In genomic region chrX:40205471-40205870, GRCh38 we compare ENCODE assay signal across 25 cellular contexts.
DNase-seq lines count a peak whose midpoint lies in the region; ATAC-seq, FAIRE-seq and TF ChIP-seq lines count a peak whose summit lies in the region.
"Had no signal": no experiment of that assay in that cellular context is flagged by ENCODE, and none has a peak within 500 bp of the region (broad histone marks: within the 10 kb centered on the region; RNA-seq: fewer than 3 reads in every experiment).

No MANE protein-coding gene starts in this region.

- H2BK20ac ChIP-seq in IMR-90 (ENCODE audit: low read depth, low read length) = no peak overlapping the region

- peak overlapping the region; percentile 27 for H3K4me3 Mint-ChIP-seq in endodermal cell
- H3K4me3 Mint-ChIP-seq: activated CD4-positive, alpha-beta T cell treated with anti-CD3 and anti-CD28 coated beads, Interleukin-2, amount 10 ng/mL, durations not matched to agents 7 days and 5 days; activated naive CD8-positive, alpha-beta T cell treated with anti-CD3 and anti-CD28 coated beads, Interleukin-2, amount 50 U/mL, for 24 hours had no signal

- no peaks in the 10 kb centered on the region for H3K36me3 ChIP-seq in IMR-90 (ENCODE audit: control insufficient read depth, insufficient read depth, low read length)
- no peaks in the 10 kb centered on the region for H3K36me3 ChIP-seq in endodermal cell (ENCODE audit: control insufficient read depth, insufficient read depth, low read length)
- H3K36me3 ChIP-seq: brain microvascular endothelial cell, left lung, tibial nerve had no signal

- POLR2A ChIA-PET in IMR-90 (lab: Charles Lee; ENCODE audit: unreplicated experiment) = no interaction called here

- DNase-seq in D341Med (ENCODE audit: low spot score) (peak; percentile 58), IMR-90 (no peak), endodermal cell (no peak), retina (peak; percentile 17), H54 (ENCODE audit: insufficient read length, low spot score) (no peak), glomerular visceral epithelial cell (ENCODE audit: extremely low spot score) (no peak), NCI-H526 treated with DMSO at 0.1 percent for 48 hours (lab: John Stamatoyannopoulos, UW) (no peak)
- DNase-seq: activated CD4-positive, alpha-beta T cell treated with anti-CD3 and anti-CD28 coated beads, Interleukin-2, amount 10 ng/mL, durations not matched to agents 7 days and 5 days; activated CD8-positive, alpha-beta memory T cell treated with anti-CD3 and anti-CD28 coated beads, Interleukin-2, amount 50 U/mL, for 4 hours; activated effector memory CD4-positive, alpha-beta T cell treated with Interleukin-2 at 50 U/mL for 16 hours; activated naive CD8-positive, alpha-beta T cell treated with anti-CD3 and anti-CD28 coated beads, Interleukin-2, amount 50 U/mL, for 24 hours; brain microvascular endothelial cell; Calu3; cortex of kidney; GF-D8; NCI-H2081 treated with DMSO at 0.1 percent for 48 hours; NCI-H526; right cardiac atrium; SHP77; stimulated activated naive CD8-positive, alpha-beta T cell treated with anti-CD3 and anti-CD28 coated beads, Interleukin-15, Interleukin-2, amounts not matched to agents 100 U/mL and 50 U/mL, for 24 hours had no signal

- H3K27ac Mint-ChIP-seq in endodermal cell = no peak overlapping the region
- H3K27ac Mint-ChIP-seq: activated CD4-positive, alpha-beta T cell treated with anti-CD3 and anti-CD28 coated beads, Interleukin-2, amount 10 ng/mL, durations not matched to agents 7 days and 5 days; activated naive CD8-positive, alpha-beta T cell treated with anti-CD3 and anti-CD28 coated beads, Interleukin-2, amount 50 U/mL, for 24 hours had no signal

- no TSS peak for BruUV-seq in IMR-90 (replicated peaks; lab: Mats Ljungman, UMichigan)

- no peaks in the 10 kb centered on the region for H3K79me1 ChIP-seq in IMR-90 (ENCODE audit: low read depth in 1 of 2, low read length in 2 of 2)

- TF ChIP-seq RAD21 in IMR-90 (IDR thresholded peaks at IDR 0.05; ENCODE audit: low read length) = no peak

- no peaks in the 10 kb centered on the region; the same call in 1 of the 2 replicates for H3K9me3 ChIP-seq in IMR-90 (ENCODE audit: control insufficient read depth, insufficient read depth, low read length)
- no peaks in the 10 kb centered on the region for H3K9me3 ChIP-seq in endodermal cell (ENCODE audit: control insufficient read depth, low read length)
- H3K9me3 ChIP-seq: left lung, tibial nerve had no signal

- no peak overlapping the region for H3K14ac ChIP-seq in IMR-90 (replicated peaks; ENCODE audit: low read depth, low read length)

- ATAC-seq in IMR-90 (ENCODE audit: low read depth) = no peak
- ATAC-seq: activated naive CD8-positive, alpha-beta T cell treated with anti-CD3 and anti-CD28 coated beads, Interleukin-2, amount 50 U/mL, for 24 hours; left lung; right cardiac atrium; stimulated activated naive CD8-positive, alpha-beta T cell treated with anti-CD3 and anti-CD28 coated beads, Interleukin-15, Interleukin-2, amounts not matched to agents 100 U/mL and 50 U/mL, for 24 hours had no signal

- in situ Hi-C loops in IMR-90 (cut with MboI; ENCODE audit: low sequenced_read_pairs) = no loop called here

- no peak overlapping the region for H3K27ac ChIP-seq in IMR-90 (ENCODE audit: insufficient read depth, low read length)
- no peak overlapping the region for H3K27ac ChIP-seq in endodermal cell (ENCODE audit: low read depth, low read length)
- H3K27ac ChIP-seq: brain microvascular endothelial cell, epithelial cell of prostate, left lung, tibial nerve had no signal

- TF ChIP-seq POLR2A in IMR-90 (IDR thresholded peaks at IDR 0.05; ENCODE audit: low read depth, low read length) = no peak
- TF ChIP-seq POLR2A in H54 (IDR thresholded peaks at IDR 0.05; ENCODE audit: low read depth, low read length) = no peak

- no peak overlapping the region for H3K4me2 ChIP-seq in IMR-90 (ENCODE audit: low read depth, low read length)

- H3K23ac ChIP-seq in IMR-90 (ENCODE audit: low read depth, low read length) = no peak overlapping the region

- no peaks in the 10 kb centered on the region for H4K20me1 ChIP-seq in IMR-90 (ENCODE audit: insufficient read depth, low read length)

- CTCF ChIA-PET in IMR-90 (lab: Yijun Ruan, JAX) = no interaction called here

- intact Hi-C loops in IMR-90 (cut with micrococcal nuclease) = no loop called here

- H4K91ac ChIP-seq in IMR-90 (ENCODE audit: insufficient read depth, low read depth, low read length) = no peak overlapping the region

- dilution Hi-C loops in IMR-90 (cut with HindIII; ENCODE audit: low sequenced_read_pairs, unreplicated experiment) = no loop called here

- H3K9ac ChIP-seq in IMR-90 (ENCODE audit: low read depth, low read length) (no peak overlapping the region), endodermal cell (ENCODE audit: extremely low read depth, low read length, poor library complexity, severe bottlenecking) (no peak overlapping the region)

- H3K18ac ChIP-seq in IMR-90 (ENCODE audit: low read depth, low read length) = no peak overlapping the region

- no peak overlapping the region for H3K4me3 ChIP-seq in IMR-90 (ENCODE audit: insufficient read depth, low read depth, low read length)
- no peak overlapping the region for H3K4me3 ChIP-seq in endodermal cell (ENCODE audit: low read length)
- H3K4me3 ChIP-seq: left lung, tibial nerve had no signal

- peak overlapping the region; percentile 37 for H2AFZ ChIP-seq in IMR-90 (replicated peaks; ENCODE audit: low read length, poor library complexity)

- H3K4me1 ChIP-seq in IMR-90 (ENCODE audit: control insufficient read depth, insufficient read depth, low read length) (no peaks in the 10 kb centered on the region), endodermal cell (ENCODE audit: control insufficient read depth, insufficient read depth, low read length) (no peaks in the 10 kb centered on the region)
- H3K4me1 ChIP-seq: left lung, tibial nerve had no signal

- TF ChIP-seq CTCF in IMR-90 (conservative IDR thresholded peaks at IDR 0.05; ENCODE audit: low read depth, low read length) (no peak), endodermal cell (conservative IDR thresholded peaks at IDR 0.05) (no peak)

- no peak overlapping the region for H2BK15ac ChIP-seq in IMR-90 (ENCODE audit: low read depth, low read length)

- no peak overlapping the region for H2BK5ac ChIP-seq in IMR-90 (ENCODE audit: low read depth, low read length, poor library complexity, severe bottlenecking)

- H4K5ac ChIP-seq in IMR-90 (ENCODE audit: low read depth, low read length) = no peak overlapping the region

- H2AK9ac ChIP-seq in IMR-90 (replicated peaks; ENCODE audit: low read depth, low read length, poor library complexity) = no peak overlapping the region

- no peaks in the 10 kb centered on the region; the same call in 1 of the 2 replicates for H3K27me3 ChIP-seq in IMR-90 (ENCODE audit: control insufficient read depth, insufficient read depth, low read length)
- H3K27me3 ChIP-seq in endodermal cell (ENCODE audit: control insufficient read depth, insufficient read depth, low read length, poor library complexity, severe bottlenecking) = no peaks in the 10 kb centered on the region
- H3K27me3 ChIP-seq: brain microvascular endothelial cell, left lung, tibial nerve had no signal

- peaks cover 12% of the 10 kb centered on the region for H3K4me1 Mint-ChIP-seq in endodermal cell

- no peak overlapping the region for H3K56ac ChIP-seq in IMR-90 (ENCODE audit: extremely low read depth, insufficient read depth, low read length)

- FAIRE-seq in H54 (lab: Jason Lieb, UNC) = no peak
- FAIRE-seq: frontal cortex, GM12891 had no signal

- no peak overlapping the region for H2AK5ac ChIP-seq in IMR-90 (ENCODE audit: low read depth, low read length)

- 64% methylated on average over 16 of the region's 26 CpGs; no CpG with 5 or more reads in 1 of the 2 experiments for WGBS in IMR-90 (ENCODE audit: extremely low coverage in 2 of 2, insufficient read length in 1 of 2), 2 experiments
- 91 to 100% methylated on average over 7 to 26 of the region's 26 CpGs for WGBS in endodermal cell (ENCODE audit: insufficient coverage in 1 of 2, insufficient read length in 1 of 2), 2 experiments

- no peak overlapping the region for H2BK120ac ChIP-seq in IMR-90 (ENCODE audit: low read depth, low read length)

- H3K27me3 Mint-ChIP-seq in endodermal cell (ENCODE audit: insufficient read depth) = peaks cover 14% of the 10 kb centered on the region
- H3K27me3 Mint-ChIP-seq: activated CD4-positive, alpha-beta T cell treated with anti-CD3 and anti-CD28 coated beads, Interleukin-2, amount 10 ng/mL, durations not matched to agents 7 days and 5 days; activated naive CD8-positive, alpha-beta T cell treated with anti-CD3 and anti-CD28 coated beads, Interleukin-2, amount 50 U/mL, for 24 hours had no signal

- no peaks in the 10 kb centered on the region for H3K36me3 Mint-ChIP-seq in endodermal cell (ENCODE audit: low read depth)

- H3K9me1 ChIP-seq in IMR-90 (ENCODE audit: insufficient read depth, low read length) = no peaks in the 10 kb centered on the region

- no peak overlapping the region for H4K8ac ChIP-seq in IMR-90 (ENCODE audit: low read depth in 2 of 2, low read length in 2 of 2)

- H3K4ac ChIP-seq in IMR-90 (ENCODE audit: low read depth, low read length) = no peak overlapping the region

- peaks cover 17% of the 10 kb centered on the region for H3K9me3 Mint-ChIP-seq in endodermal cell
- H3K9me3 Mint-ChIP-seq: activated CD4-positive, alpha-beta T cell treated with anti-CD3 and anti-CD28 coated beads, Interleukin-2, amount 10 ng/mL, durations not matched to agents 7 days and 5 days; activated naive CD8-positive, alpha-beta T cell treated with anti-CD3 and anti-CD28 coated beads, Interleukin-2, amount 50 U/mL, for 24 hours had no signal

TF ChIP-seq in IMR-90, 13 proteins besides CTCF, POLR2A, EP300 and RAD21:
- no peak for TF ChIP-seq MAFK (IDR thresholded peaks at IDR 0.05; ENCODE audit: low read depth, low read length)
TF ChIP-seq in IMR-90: peak in this region for 0.

Comparison
In these comparisons a context has a peak if more than half of its experiments do, and no peak if none do; other contexts are left out.
1. DNase-seq: peak in D341Med (single experiment) and retina (single experiment); none in IMR-90 (single experiment), endodermal cell (single experiment), H54 (single experiment), glomerular visceral epithelial cell (single experiment) and NCI-H526 treated with DMSO at 0.1 percent for 48 hours (single experiment).